8 cellular contexts compared by ENCODE assay signal in the genomic region with DNA sequence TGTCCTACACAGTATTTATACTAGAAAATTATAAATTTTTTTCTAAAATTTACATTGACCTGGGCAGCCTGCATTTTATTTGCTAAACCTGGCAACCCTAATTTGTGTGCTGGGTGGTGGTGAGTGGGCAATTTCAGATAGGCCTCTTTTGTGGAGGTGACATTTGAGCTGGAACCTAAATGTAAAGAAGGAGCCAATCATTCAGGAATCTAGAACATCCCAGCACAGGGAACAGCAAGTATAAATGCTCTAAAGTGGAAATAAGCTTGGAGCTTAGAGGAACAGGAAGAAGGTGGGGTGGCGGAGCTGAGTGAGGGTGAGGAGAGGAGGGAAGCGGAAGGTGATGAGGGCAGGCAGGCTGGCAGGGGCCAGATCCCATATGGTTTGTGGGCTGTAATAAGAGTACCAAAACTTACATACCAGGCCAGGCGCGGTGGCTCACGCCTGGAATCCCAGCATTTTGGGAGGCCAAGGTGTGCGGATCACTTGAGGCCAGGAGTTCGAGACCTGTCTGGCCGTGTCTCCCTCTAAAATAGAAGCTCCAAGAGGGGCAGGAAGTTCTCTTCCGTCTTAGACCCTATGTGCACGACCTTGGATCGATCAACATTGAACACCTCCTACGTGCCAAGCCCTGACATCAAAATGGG. TPM values are rescaled to one million over a fixed set of nuclear protein-coding genes. Genes with fewer than 3 reads are reported as not detected.
DNase-seq lines count a peak whose midpoint lies in the region; ATAC-seq and TF ChIP-seq lines count a peak whose summit lies in the region.

No MANE protein-coding gene starts in this region.

- H3K4me3 ChIP-seq in KMS-11 (IDR thresholded peaks at IDR 0.05; ENCODE audit: insufficient read depth, low read depth, low read length), result no peak overlapping the region
- peak overlapping the region; percentile 96; the same call in 1 of the 2 replicates for H3K4me3 ChIP-seq in iPS DF 6.9 (ENCODE audit: low read length)
- peak overlapping the region; percentile 97 for H3K4me3 ChIP-seq in skeletal muscle satellite cell (ENCODE audit: low read length)

- H3K4me2 ChIP-seq in KMS-11, result peak overlapping the region; percentile 60
- H3K4me2 ChIP-seq in skeletal muscle satellite cell (ENCODE audit: low read length), result peak overlapping the region; percentile 94

- no CpG with 5 or more reads among the region's 12 CpGs for WGBS in iPS DF 6.9 (ENCODE audit: insufficient coverage, insufficient read length)

- no peaks in the 10 kb centered on the region for H3K9me3 Mint-ChIP-seq in activated naive CD8-positive, alpha-beta T cell treated with anti-CD3 and anti-CD28 coated beads, Interleukin-2, amount 10 ng/mL, durations not matched to agents 7 days and 5 days

- peak overlapping the region; percentile 96 for H3K27ac ChIP-seq in KMS-11
- H3K27ac ChIP-seq in iPS DF 6.9 (ENCODE audit: low read length), result no peak overlapping the region

- peak overlapping the region; percentile 97 for H3K4me3 Mint-ChIP-seq in activated naive CD8-positive, alpha-beta T cell treated with anti-CD3 and anti-CD28 coated beads, Interleukin-2, amount 10 ng/mL, durations not matched to agents 7 days and 5 days

- no peaks in the 10 kb centered on the region for H3K9me3 ChIP-seq in iPS DF 6.9 (ENCODE audit: control insufficient read depth, insufficient read depth, low read length)
- H3K9me3 ChIP-seq in skeletal muscle satellite cell (replicated peaks; ENCODE audit: low read length), result no peaks in the 10 kb centered on the region

- ATAC-seq in activated naive CD8-positive, alpha-beta T cell treated with anti-CD3 and anti-CD28 coated beads, Interleukin-2, amount 10 ng/mL, durations not matched to agents 7 days and 5 days (ENCODE audit: low read depth), result peak; percentile 11
- ATAC-seq in GM21786 (IDR thresholded peaks at IDR 0.05; ENCODE audit: unreplicated experiment), result no peak

- H3K27me3 ChIP-seq in KMS-11 (ENCODE audit: insufficient read depth, low read depth), result no peaks in the 10 kb centered on the region
- no peaks in the 10 kb centered on the region for H3K27me3 ChIP-seq in iPS DF 6.9 (ENCODE audit: control insufficient read depth, insufficient read depth, low read length)
- no peaks in the 10 kb centered on the region for H3K27me3 ChIP-seq in skeletal muscle satellite cell (ENCODE audit: control insufficient read depth, insufficient read depth, low read length)

- peak; percentile 9 for DNase-seq in DMS153 (lab: John Stamatoyannopoulos, UW)
- no peak for DNase-seq in DMS153 treated with DMSO at 0.1 percent for 48 hours (lab: John Stamatoyannopoulos, UW; ENCODE audit: unreplicated experiment)
- no peak for DNase-seq in activated naive CD8-positive, alpha-beta T cell treated with anti-CD3 and anti-CD28 coated beads, Interleukin-2, amount 10 ng/mL, durations not matched to agents 7 days and 5 days
- DNase-seq in iPS DF 6.9 (ENCODE audit: low read depth, low spot score), result no peak
- no peak for DNase-seq in COLO829 (ENCODE audit: low spot score)

- no peaks in the 10 kb centered on the region for H3K27me3 Mint-ChIP-seq in activated naive CD8-positive, alpha-beta T cell treated with anti-CD3 and anti-CD28 coated beads, Interleukin-2, amount 10 ng/mL, durations not matched to agents 7 days and 5 days

- H3K79me2 ChIP-seq in KMS-11 (ENCODE audit: insufficient read depth, low read depth), result peaks cover 40% of the 10 kb centered on the region

- POLR2A ChIA-PET in activated naive CD8-positive, alpha-beta T cell treated with anti-CD3 and anti-CD28 coated beads, Interleukin-2, amount 10 ng/mL, durations not matched to agents 7 days and 5 days (lab: Charles Lee), result interaction anchor here (0.5 to 2.4 kb wide), 19 partner anchors 8 to 1403 kb away, joined by 3 to 7 read pairs (median 4); partner anchors contain the start of genes ARFGEF2, DDX27, STAU1 and ZNFX1

- H3K4me1 ChIP-seq in KMS-11 (ENCODE audit: low read depth, poor library complexity, severe bottlenecking) (peaks cover 37% of the 10 kb centered on the region), iPS DF 6.9 (ENCODE audit: control insufficient read depth, insufficient read depth, low read length) (no peaks in the 10 kb centered on the region), skeletal muscle satellite cell (ENCODE audit: control insufficient read depth, insufficient read depth, low read length) (peaks cover 20% of the 10 kb centered on the region)

- H2AFZ ChIP-seq in KMS-11 (ENCODE audit: low read depth), result peak overlapping the region; percentile 57

- no peak for TF ChIP-seq CTCF in KMS-11 (conservative IDR thresholded peaks at IDR 0.05; ENCODE audit: low read depth, low read length)

- peaks cover 20% of the 10 kb centered on the region for H3K36me3 Mint-ChIP-seq in activated naive CD8-positive, alpha-beta T cell treated with anti-CD3 and anti-CD28 coated beads, Interleukin-2, amount 10 ng/mL, durations not matched to agents 7 days and 5 days

- H3K4me1 Mint-ChIP-seq in activated naive CD8-positive, alpha-beta T cell treated with anti-CD3 and anti-CD28 coated beads, Interleukin-2, amount 10 ng/mL, durations not matched to agents 7 days and 5 days, result peaks cover 27% of the 10 kb centered on the region

- peak overlapping the region; percentile 99 for H3K9ac ChIP-seq in KMS-11
- peak overlapping the region; percentile 97 for H3K9ac ChIP-seq in skeletal muscle satellite cell (ENCODE audit: low read depth, low read length)

- peak overlapping the region; percentile 99 for H3K27ac Mint-ChIP-seq in activated naive CD8-positive, alpha-beta T cell treated with anti-CD3 and anti-CD28 coated beads, Interleukin-2, amount 10 ng/mL, durations not matched to agents 7 days and 5 days

- peaks cover 21% of the 10 kb centered on the region; the same call in 1 of the 2 replicates for H4K20me1 ChIP-seq in KMS-11 (ENCODE audit: insufficient read depth)

- H3K36me3 ChIP-seq in KMS-11 (ENCODE audit: insufficient read depth) (no peaks in the 10 kb centered on the region; the same call in 1 of the 2 replicates), iPS DF 6.9 (ENCODE audit: control insufficient read depth, insufficient read depth, low read length) (no peaks in the 10 kb centered on the region), skeletal muscle satellite cell (ENCODE audit: insufficient read depth, low read length) (no peaks in the 10 kb centered on the region)

RNA-seq across cellular contexts. Expression of gene CSE1L, which starts 0.5 kb away (rescaled TPM):
- 10 to 100 TPM; 68.3 to 69.8 TPM for total RNA-seq in activated naive CD8-positive, alpha-beta T cell treated with anti-CD3 and anti-CD28 coated beads, Interleukin-2, amount 10 ng/mL, durations not matched to agents 7 days and 5 days
- 115 and 123 TPM in 2 replicates for total RNA-seq in skeletal muscle satellite cell (2012; rRNA removed)
